16 cellular contexts compared by ENCODE assay signal in the genomic region with DNA sequence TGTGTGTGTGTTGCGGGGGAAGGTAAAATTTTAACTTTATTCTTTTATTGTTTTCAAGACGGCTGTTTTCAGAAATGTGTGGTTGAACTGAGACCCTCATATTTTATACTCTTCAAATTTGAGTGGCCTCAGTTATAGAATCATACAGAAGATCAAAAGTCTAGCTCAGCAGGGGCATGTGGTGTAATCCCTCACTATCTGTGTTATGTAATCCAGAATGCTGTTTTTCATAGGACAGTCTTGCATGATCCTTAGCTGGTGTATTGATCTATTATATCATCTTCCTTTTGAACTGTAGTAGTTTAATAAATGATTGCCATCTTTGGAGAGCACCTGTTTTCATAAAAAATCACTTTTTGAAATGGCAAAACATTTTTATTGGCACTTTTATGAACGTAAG. TPM values are rescaled to one million over a fixed set of nuclear protein-coding genes. Genes with fewer than 3 reads are reported as not detected.
A peak's percentile ranks its signal among the peaks of the same experiment; 100 is the strongest.
DNase-seq lines count a peak whose midpoint lies in the region; ATAC-seq and TF ChIP-seq lines count a peak whose summit lies in the region.
"Had no signal": no experiment of that assay in that cellular context is flagged by ENCODE, and none has a peak within 500 bp of the region (broad histone marks: within the 10 kb centered on the region; RNA-seq: fewer than 3 reads in every experiment).

No MANE protein-coding gene starts in this region.

- dilution Hi-C loops in IMR-90 (cut with HindIII; ENCODE audit: low sequenced_read_pairs, unreplicated experiment): no loop called here

- no peak overlapping the region; the same call in 1 of the 2 replicates for H3K18ac ChIP-seq in IMR-90 (ENCODE audit: low read depth, low read length)

- no peak for ATAC-seq in IMR-90 (ENCODE audit: low read depth)
- ATAC-seq: activated CD8-positive, alpha-beta T cell treated with anti-CD3 and anti-CD28 coated beads for 36 hours; activated T-helper 17 cell treated with anti-CD3 and anti-CD28 coated beads, Interleukin-2, amount 50 U/mL, for 72 hours; lower lobe of right lung; stimulated activated naive B cell treated with anti-CD40 and anti-IgM and Interleukin-4, amounts not matched to agents 10 μg/mL and 1 μg/mL and 100 μg/mL, for 72 hours had no signal

- H3K27me3 ChIP-seq in IMR-90 (ENCODE audit: control insufficient read depth, insufficient read depth, low read length): no peaks in the 10 kb centered on the region
- no peaks in the 10 kb centered on the region for H3K27me3 ChIP-seq in endocrine pancreas (ENCODE audit: control insufficient read depth, insufficient read depth, low read length)
- no peaks in the 10 kb centered on the region for H3K27me3 ChIP-seq in neural cell (ENCODE audit: insufficient read depth, low read depth, low read length)
- H3K27me3 ChIP-seq: colonic mucosa had no signal

- no peak for TF ChIP-seq POLR2A in IMR-90 (IDR thresholded peaks at IDR 0.05; ENCODE audit: low read depth, low read length)

- in situ Hi-C loops in Caki2 (cut with HindIII; ENCODE audit: low pct_unique_long_range_greater_than_20kb, low sequenced_read_pairs) (no loop called here), IMR-90 (cut with MboI; ENCODE audit: low sequenced_read_pairs) (no loop called here)

- no peak overlapping the region for H3K4ac ChIP-seq in IMR-90 (ENCODE audit: low read depth, low read length)

- peaks cover 4% of the 10 kb centered on the region for H3F3A ChIP-seq in neural cell (ENCODE audit: insufficient read depth, low read length, poor library complexity, severe bottlenecking)

- H2AFZ ChIP-seq in IMR-90 (replicated peaks; ENCODE audit: low read length, poor library complexity) (no peak overlapping the region), neural cell (ENCODE audit: low read depth, low read length) (no peak overlapping the region)

- H3K4me1 ChIP-seq in IMR-90 (ENCODE audit: control insufficient read depth, insufficient read depth, low read length) (peaks cover 7% of the 10 kb centered on the region), endocrine pancreas (ENCODE audit: control insufficient read depth, insufficient read depth, low read length) (peaks cover 46% of the 10 kb centered on the region)
- H3K4me1 ChIP-seq: lower lobe of right lung had no signal

- H2BK120ac ChIP-seq in IMR-90 (ENCODE audit: low read depth, low read length): no peak overlapping the region

- H2BK20ac ChIP-seq in IMR-90 (ENCODE audit: low read depth, low read length): no peak overlapping the region

- H3K4me2 ChIP-seq in IMR-90 (ENCODE audit: low read depth, low read length) (peak overlapping the region; percentile 75; the same call in 1 of the 2 replicates), neural cell (ENCODE audit: low read length) (no peak overlapping the region)

- BruUV-seq in IMR-90 (replicated peaks; lab: Mats Ljungman, UMichigan): no TSS peak

- H3K9me2 ChIP-seq in neural cell (ENCODE audit: insufficient read depth, low read length): no peaks in the 10 kb centered on the region

- no peak overlapping the region for H3K23ac ChIP-seq in IMR-90 (ENCODE audit: low read depth, low read length)

- H4K5ac ChIP-seq in IMR-90 (ENCODE audit: low read depth, low read length): no peak overlapping the region

- H3K9me3 ChIP-seq in IMR-90 (ENCODE audit: control insufficient read depth, insufficient read depth, low read length) (no peaks in the 10 kb centered on the region), endocrine pancreas (ENCODE audit: control insufficient read depth, low read length) (no peaks in the 10 kb centered on the region), neural cell (ENCODE audit: low read length) (no peaks in the 10 kb centered on the region)
- H3K9me3 ChIP-seq: colonic mucosa, HAP-1, lower lobe of right lung had no signal

- H3K9ac ChIP-seq in IMR-90 (ENCODE audit: low read depth, low read length) (no peak overlapping the region), endocrine pancreas (ENCODE audit: control insufficient read depth, insufficient read depth, low read length) (no peak overlapping the region), neural cell (ENCODE audit: low read length) (no peak overlapping the region)

- TF ChIP-seq CTCF in IMR-90 (conservative IDR thresholded peaks at IDR 0.05; ENCODE audit: low read depth, low read length): no peak
- TF ChIP-seq CTCF in neural cell (IDR thresholded peaks at IDR 0.05; ENCODE audit: poor library complexity, severe bottlenecking): no peak

- no peak overlapping the region for H2AK9ac ChIP-seq in IMR-90 (replicated peaks; ENCODE audit: low read depth, low read length, poor library complexity)

- H3K79me2 ChIP-seq in neural cell (replicated peaks; ENCODE audit: insufficient read depth, low read length): peaks cover 13% of the 10 kb centered on the region

- peak overlapping the region; percentile 97 for H2BK5ac ChIP-seq in IMR-90 (ENCODE audit: low read depth, low read length, poor library complexity, severe bottlenecking)

- no peaks in the 10 kb centered on the region for H3K36me3 ChIP-seq in IMR-90 (ENCODE audit: control insufficient read depth, insufficient read depth, low read length)
- no peaks in the 10 kb centered on the region for H3K36me3 ChIP-seq in endocrine pancreas (ENCODE audit: control insufficient read depth, insufficient read depth, low read length)
- H3K36me3 ChIP-seq in neural cell (ENCODE audit: insufficient read depth, low read length): no peaks in the 10 kb centered on the region
- H3K36me3 ChIP-seq: colonic mucosa, HAP-1, lower lobe of right lung had no signal

- no peak overlapping the region; the same call in 1 of the 2 replicates for H3K14ac ChIP-seq in IMR-90 (replicated peaks; ENCODE audit: low read depth, low read length)

- H3K9me1 ChIP-seq in IMR-90 (ENCODE audit: insufficient read depth, low read length): peaks cover 14% of the 10 kb centered on the region; the same call in 1 of the 2 replicates

- H4K20me1 ChIP-seq in IMR-90 (ENCODE audit: insufficient read depth, low read length) (peaks cover 25% of the 10 kb centered on the region; the same call in 1 of the 2 replicates), neural cell (ENCODE audit: insufficient read depth) (no peaks in the 10 kb centered on the region)

- peaks cover 18 to 50% of the 10 kb centered on the region in 2 experiments for H3K79me1 ChIP-seq in IMR-90 (ENCODE audit: low read depth in 1 of 2, low read length in 2 of 2)

- no peak overlapping the region for H2BK15ac ChIP-seq in IMR-90 (ENCODE audit: low read depth, low read length)

- TF ChIP-seq EP300 in neural cell (conservative IDR thresholded peaks at IDR 0.05; ENCODE audit: poor library complexity, severe bottlenecking): no peak

- H2AK5ac ChIP-seq in IMR-90 (ENCODE audit: low read depth, low read length): no peak overlapping the region

- no peak overlapping the region for H4K8ac ChIP-seq in IMR-90 (ENCODE audit: low read depth in 2 of 2, low read length in 2 of 2)

- intact Hi-C loops in IMR-90 (cut with micrococcal nuclease) (no loop called here), head of caudate nucleus (cut with DNase I) (no loop called here)

- DNase-seq in Caki2 (ENCODE audit: low read depth) (peak; percentile 42), IMR-90 (no peak), GOT3 (lab: John Stamatoyannopoulos, UW) (no peak), head of caudate nucleus (no peak), NK-92 (lab: John Stamatoyannopoulos, UW; ENCODE audit: unreplicated experiment) (no peak)
- DNase-seq: activated CD8-positive, alpha-beta T cell treated with anti-CD3 and anti-CD28 coated beads for 36 hours; colonic mucosa; EL; lower lobe of right lung; NCI-H1436; NCI-H2227 treated with DMSO at 0.1 percent for 48 hours; stimulated activated naive B cell treated with anti-CD40 and anti-IgM and Interleukin-4, amounts not matched to agents 10 μg/mL and 1 μg/mL and 100 μg/mL, for 72 hours had no signal

- 100% methylated on average over 1 of the region's 3 CpGs; no CpG with 5 or more reads in 1 of the 2 experiments for WGBS in IMR-90 (ENCODE audit: extremely low coverage in 2 of 2, insufficient read length in 1 of 2), 2 experiments

- H4K91ac ChIP-seq in IMR-90 (ENCODE audit: insufficient read depth, low read depth, low read length): no peak overlapping the region

- TF ChIP-seq RAD21 in IMR-90 (IDR thresholded peaks at IDR 0.05; ENCODE audit: low read length) (no peak), neural cell (conservative IDR thresholded peaks at IDR 0.05) (no peak)

- H3K4me3 ChIP-seq in IMR-90 (ENCODE audit: insufficient read depth, low read depth, low read length) (peak overlapping the region; percentile 92; the same call in 1 of the 2 replicates), endocrine pancreas (ENCODE audit: control insufficient read depth, insufficient read depth, low read length) (peak overlapping the region; percentile 96), neural cell (ENCODE audit: low read length) (peak overlapping the region; percentile 89)

- no peak overlapping the region for H3K56ac ChIP-seq in IMR-90 (ENCODE audit: extremely low read depth, insufficient read depth, low read length)

- H3K27ac ChIP-seq in IMR-90 (ENCODE audit: insufficient read depth, low read length): no peak overlapping the region
- no peak overlapping the region for H3K27ac ChIP-seq in neural cell (ENCODE audit: low read length)
- H3K27ac ChIP-seq: lower lobe of right lung had no signal

- POLR2A ChIA-PET in IMR-90 (lab: Charles Lee; ENCODE audit: unreplicated experiment): interaction anchor here (0.6 to 2.1 kb wide), 2 partner anchors 43 to 289 kb away, joined by 5 to 7 read pairs; no protein-coding TSS in a partner anchor

- CTCF ChIA-PET in IMR-90 (lab: Yijun Ruan, JAX): interaction anchor here (1.6 to 3.8 kb wide), 2 partner anchors 217 to 323 kb away, joined by 4 to 26 read pairs; no protein-coding TSS in a partner anchor

TF ChIP-seq in IMR-90, 13 proteins besides CTCF, POLR2A, EP300 and RAD21:
- TF ChIP-seq CEBPB (IDR thresholded peaks at IDR 0.05; ENCODE audit: low read depth, low read length) (0 out of 2 replicates have a peak, but pooled peaks have one; percentile 6), RFX5 (IDR thresholded peaks at IDR 0.05; ENCODE audit: low read depth, low read length) (no peak), RCOR1 (IDR thresholded peaks at IDR 0.05; ENCODE audit: insufficient replicate concordance, low read length) (no peak), MAZ (IDR thresholded peaks at IDR 0.05; ENCODE audit: borderline replicate concordance, low read depth, low read length) (no peak)

TF ChIP-seq in neural cell, 6 proteins besides CTCF, POLR2A, EP300 and RAD21 (continues in another document):
- TF ChIP-seq MXI1 (conservative IDR thresholded peaks at IDR 0.05; ENCODE audit: poor library complexity, severe bottlenecking): no peak
- no peak for TF ChIP-seq EZH2 (IDR thresholded peaks at IDR 0.05; ENCODE audit: borderline replicate concordance, insufficient read depth, low read length, poor library complexity, severe bottlenecking)

RNA-seq across cellular contexts. Expression of a gene that starts 1.4 kb away (rescaled TPM):
- total RNA-seq in Caki2 (2014; rRNA removed; shearing (Covaris generic); ENCODE audit: low replicate concordance): 10.0 and 28.0 TPM in 2 replicates
- total RNA-seq in IMR-90 (2012; rRNA removed): 24.0 and 28.3 TPM in 2 replicates
- polyA plus RNA-seq in IMR-90 (2012; rRNA removed) (9.1 and 12.5 TPM in 2 replicates), neural cell (13.1 and 18.3 TPM in 2 replicates)
- polyA plus RNA-seq in IMR-90 (2012; cell fraction: cytosol; rRNA removed): 1.9 and 2.7 TPM in 2 replicates
- polyA plus RNA-seq in IMR-90 (2012; cell fraction: nucleus; rRNA removed; ENCODE audit: low replicate concordance): 3.8 and 32.9 TPM in 2 replicates
- 23.6 and 32.4 TPM in 2 replicates for polyA minus RNA-seq in neural cell
- total RNA-seq: activated CD8-positive, alpha-beta T cell treated with anti-CD3 and anti-CD28 coated beads for 36 hours; activated T-helper 17 cell treated with anti-CD3 and anti-CD28 coated beads, Interleukin-2, amount 50 U/mL, for 72 hours had no signal
